8 cellular contexts compared by ENCODE assay signal in the genomic region with DNA sequence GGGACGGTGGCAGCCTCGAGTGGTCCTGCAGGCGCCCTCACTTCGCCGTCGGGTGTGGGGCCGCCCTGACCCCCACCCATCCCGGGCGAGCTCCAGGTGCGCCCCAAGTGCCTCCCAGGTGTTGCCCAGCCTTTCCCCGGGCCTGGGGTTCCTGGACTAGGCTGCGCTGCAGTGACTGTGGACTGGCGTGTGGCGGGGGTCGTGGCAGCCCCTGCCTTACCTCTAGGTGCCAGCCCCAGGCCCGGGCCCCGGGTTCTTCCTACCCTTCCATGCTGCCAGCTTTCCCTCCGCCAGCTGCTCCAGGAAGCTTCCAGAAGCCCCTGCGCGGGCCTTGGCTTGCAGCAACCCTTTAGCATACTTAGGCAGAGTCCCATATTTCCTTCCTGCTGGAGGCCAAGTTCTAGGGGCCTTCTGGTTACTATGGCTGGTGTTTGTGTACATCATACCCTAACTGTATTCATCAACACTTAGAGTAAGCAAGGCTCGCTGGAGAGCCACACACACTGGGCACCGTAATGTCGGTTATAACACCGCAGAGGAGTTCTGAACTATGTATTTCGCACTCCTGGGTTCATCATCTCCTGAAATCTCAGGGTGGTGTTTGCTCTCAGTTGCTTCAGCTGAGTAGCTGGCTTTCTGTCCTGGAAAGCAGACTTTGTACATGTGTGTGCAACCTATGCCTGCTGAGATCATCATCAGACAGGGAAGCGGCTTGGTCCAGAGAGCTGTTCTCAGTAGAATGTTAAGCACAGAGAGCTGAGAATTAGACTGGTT. TPM values are rescaled to one million over a fixed set of nuclear protein-coding genes. Genes with fewer than 3 reads are reported as not detected.
DNase-seq lines count a peak whose midpoint lies in the region; ATAC-seq and TF ChIP-seq lines count a peak whose summit lies in the region.

No MANE protein-coding gene starts in this region.

- H3K36me3 Mint-ChIP-seq in activated T-cell treated with anti-CD3 and anti-CD28 coated beads, Interleukin-2, amount 50 U/mL, for 24 hours (ENCODE audit: low read depth) = peaks cover 26% of the 10 kb centered on the region

- H3K27me3 Mint-ChIP-seq in activated T-cell treated with anti-CD3 and anti-CD28 coated beads, Interleukin-2, amount 50 U/mL, for 24 hours = no peaks in the 10 kb centered on the region

- H3K27me3 ChIP-seq in adrenal gland (no peaks in the 10 kb centered on the region), iPS-18a (ENCODE audit: control insufficient read depth, insufficient read depth, low read length) (peaks cover 7% of the 10 kb centered on the region), skeletal muscle tissue (ENCODE audit: control insufficient read depth in 3 of 3, insufficient read depth in 3 of 3, low read length in 3 of 3) (no peaks in the 10 kb centered on the region)

- no peak for DNase-seq in activated T-cell treated with anti-CD3 and anti-CD28 coated beads, Interleukin-2, amount 50 U/mL, for 24 hours
- no peak for DNase-seq in activated T-cell treated with anti-CD3 and anti-CD28 coated beads for 4 hours
- DNase-seq in adrenal gland = peak in 3 of 7 donors; percentile 31 to 55 (median 37)
- no peak for DNase-seq in activated effector memory CD4-positive, alpha-beta T cell treated with Interleukin-2 at 50 U/mL for 16 hours
- DNase-seq in NCI-H2196 treated with DMSO at 0.1 percent for 48 hours (lab: John Stamatoyannopoulos, UW; ENCODE audit: unreplicated experiment) = no peak

- 34 to 79% (median 56%) methylated on average over 8 to 26 of the region's 26 CpGs for WGBS in adrenal gland, 4 donors

- no peak for TF ChIP-seq CTCF in adrenal gland (IDR thresholded peaks at IDR 0.05)

- H3K4me3 ChIP-seq in adrenal gland = peak overlapping the region; percentile 43 to 92 (median 64)
- peak overlapping the region; percentile 69 for H3K4me3 ChIP-seq in iPS-18a (ENCODE audit: low read length)
- peak overlapping the region; percentile 73 to 89 (median 87) for H3K4me3 ChIP-seq in skeletal muscle tissue (ENCODE audit: low read length in 3 of 3)

- no peaks in the 10 kb centered on the region for H3K9me3 ChIP-seq in adrenal gland (replicated peaks in 1 of 3)
- H3K9me3 ChIP-seq in iPS-18a (ENCODE audit: control insufficient read depth, low read depth, low read length) = no peaks in the 10 kb centered on the region
- no peaks in the 10 kb centered on the region for H3K9me3 ChIP-seq in skeletal muscle tissue (ENCODE audit: control insufficient read depth in 3 of 3, low read length in 3 of 3)

- peak in 1 of 2 donors; percentile 6 for TF ChIP-seq POLR2A in adrenal gland (IDR thresholded peaks at IDR 0.05)

- peak overlapping the region in 3 of 5 donors; percentile 34 to 89 (median 77) for H3K27ac ChIP-seq in adrenal gland
- H3K27ac ChIP-seq in iPS-18a (ENCODE audit: low read length) = no peak overlapping the region
- H3K27ac ChIP-seq in skeletal muscle tissue (ENCODE audit: low read depth, low read length) = peak overlapping the region; percentile 73

- H3K36me3 ChIP-seq in adrenal gland (replicated peaks in 1 of 2) = no peaks in the 10 kb centered on the region
- H3K36me3 ChIP-seq in iPS-18a (ENCODE audit: control insufficient read depth, low read depth, low read length) = no peaks in the 10 kb centered on the region
- H3K36me3 ChIP-seq in skeletal muscle tissue (ENCODE audit: control insufficient read depth in 3 of 3, insufficient read depth in 3 of 3, low read length in 3 of 3) = peaks cover 0 to 5% (median 4%) of the 10 kb centered on the region in 3 donors

- H3K4me1 ChIP-seq in adrenal gland (replicated peaks in 1 of 2) = peaks cover 13% of the 10 kb centered on the region in 2 donors
- peaks cover 6% of the 10 kb centered on the region for H3K4me1 ChIP-seq in iPS-18a (ENCODE audit: control insufficient read depth, low read depth, low read length)
- peaks cover 9 to 19% (median 15%) of the 10 kb centered on the region in 3 donors for H3K4me1 ChIP-seq in skeletal muscle tissue (ENCODE audit: control insufficient read depth in 3 of 3, insufficient read depth in 3 of 3, low read length in 3 of 3)

- no peaks in the 10 kb centered on the region for H3K9me3 Mint-ChIP-seq in activated T-cell treated with anti-CD3 and anti-CD28 coated beads, Interleukin-2, amount 50 U/mL, for 24 hours

- peak overlapping the region; percentile 55 for H3K9ac ChIP-seq in iPS-18a (ENCODE audit: low read length)
- H3K9ac ChIP-seq in skeletal muscle tissue (ENCODE audit: low read depth in 1 of 3, low read length in 3 of 3) = peak overlapping the region; percentile 74 to 87 (median 83)

- intact Hi-C loops in adrenal gland (cut with DNase I) = no loop called here

- peak; percentile 3 for ATAC-seq in HG03520 (IDR thresholded peaks at IDR 0.05; ENCODE audit: unreplicated experiment)

- H3K27ac Mint-ChIP-seq in activated T-cell treated with anti-CD3 and anti-CD28 coated beads, Interleukin-2, amount 50 U/mL, for 24 hours = peak overlapping the region; percentile 67

- peaks cover 23% of the 10 kb centered on the region for H3K4me1 Mint-ChIP-seq in activated T-cell treated with anti-CD3 and anti-CD28 coated beads, Interleukin-2, amount 50 U/mL, for 24 hours (ENCODE audit: low read depth)

- H3K4me3 Mint-ChIP-seq in activated T-cell treated with anti-CD3 and anti-CD28 coated beads, Interleukin-2, amount 50 U/mL, for 24 hours = peak overlapping the region; percentile 80

RNA-seq across cellular contexts. Expression of gene MGMT, which starts 0.5 kb away (rescaled TPM):
- total RNA-seq in adrenal gland (10 to 100 TPM in 7 of 8 donors, 1 to 10 TPM in 1; 8.3 to 35.8 (median 22.9) TPM), skeletal muscle tissue (29.7 TPM)
- 10 to 100 TPM in 2 of 3 donors, 1 to 10 TPM in 1; 3.8 to 35.8 (median 15.4) TPM for polyA plus RNA-seq in adrenal gland
